Comparison of ENCODE assay signal across 1 cellular context in the genomic region with DNA sequence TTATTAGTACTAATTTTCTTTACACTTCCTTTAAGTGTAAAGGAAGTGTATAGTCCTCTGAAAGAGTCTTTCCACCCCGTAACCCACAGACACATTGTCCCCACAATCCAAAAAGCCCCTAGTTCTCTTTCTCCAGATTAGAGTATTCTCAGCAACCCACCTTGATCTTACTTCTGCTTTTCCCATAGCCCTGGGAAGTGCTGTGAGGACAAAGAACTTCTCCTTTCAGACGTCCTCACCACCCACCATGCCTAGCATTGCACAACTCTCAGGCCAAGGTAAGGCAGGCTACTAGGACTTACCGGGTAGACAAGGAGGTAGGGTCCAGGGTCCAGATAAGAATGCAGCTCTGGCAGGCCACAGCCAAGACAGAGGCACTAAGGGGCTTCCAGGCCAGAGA.
TF ChIP-seq lines count a peak whose summit lies in the region.

No MANE protein-coding gene starts in this region.

TF ChIP-seq in K562, 482 proteins besides CTCF, POLR2A, EP300 and RAD21:
- TF ChIP-seq CEBPB (tag; IDR thresholded peaks at IDR 0.05) (peak; percentile 46), GATAD2B (IDR thresholded peaks at IDR 0.05; ENCODE audit: borderline replicate concordance) (no peak)
